Comparison of ENCODE assay signal across 14 cellular contexts in genomic region chr3:177842743-177843734, GRCh38.
"Had no signal": no experiment of that assay in that cellular context is flagged by ENCODE, and none has a peak within 500 bp of the region (broad histone marks: within the 10 kb centered on the region; RNA-seq: fewer than 3 reads in every experiment).

No MANE protein-coding gene starts in this region.

- H3K27ac Mint-ChIP-seq: activated naive CD4-positive, alpha-beta T cell treated with anti-CD3 and anti-CD28 coated beads, Interleukin-2, amount 50 U/mL, for 24 hours; activated T-helper 2 cell treated with anti-CD3 and anti-CD28 coated beads, Interferon-gamma antibody, Interleukin-2, Interleukin-4, amounts not matched to agents 10 μg/mL and 5 μg/mL and 100 μg/mL, durations not matched to agents 14 hours and 24 hours and 36 hours; brain; dendritic cell treated with granulocyte-macrophage colony-stimulating factor and Interleukin-4, amounts not matched to agents 40 ng/mL and 50 ng/mL, for 4 days; immature natural killer cell; naive B cell had no signal

- DNase-seq: amygdala; erythroblast; immature natural killer cell; left colon; naive B cell; pancreas; stimulated activated CD4-positive, alpha-beta T cell treated with anti-CD3 and anti-CD28 coated beads, Interleukin-15, amount 100 ng/mL, for 24 hours; stimulated activated CD4-positive, alpha-beta T cell treated with anti-CD3 and anti-CD28 coated beads, Interleukin-4, amount 100 ng/mL, for 24 hours; stomach had no signal

- H3K36me3 Mint-ChIP-seq: activated naive CD4-positive, alpha-beta T cell treated with anti-CD3 and anti-CD28 coated beads, Interleukin-2, amount 50 U/mL, for 24 hours; brain; immature natural killer cell; naive B cell had no signal

- H3K9me3 Mint-ChIP-seq: activated naive CD4-positive, alpha-beta T cell treated with anti-CD3 and anti-CD28 coated beads, Interleukin-2, amount 50 U/mL, for 24 hours; activated T-helper 2 cell treated with anti-CD3 and anti-CD28 coated beads, Interferon-gamma antibody, Interleukin-2, Interleukin-4, amounts not matched to agents 10 μg/mL and 5 μg/mL and 100 μg/mL, durations not matched to agents 14 hours and 24 hours and 36 hours; central memory CD8-positive, alpha-beta T cell; dendritic cell treated with granulocyte-macrophage colony-stimulating factor and Interleukin-4, amounts not matched to agents 40 ng/mL and 50 ng/mL, for 4 days; immature natural killer cell; naive B cell had no signal

- H3K27me3 Mint-ChIP-seq: activated naive CD4-positive, alpha-beta T cell treated with anti-CD3 and anti-CD28 coated beads, Interleukin-2, amount 50 U/mL, for 24 hours; brain; central memory CD8-positive, alpha-beta T cell had no signal

- H3K4me1 Mint-ChIP-seq: activated naive CD4-positive, alpha-beta T cell treated with anti-CD3 and anti-CD28 coated beads, Interleukin-2, amount 50 U/mL, for 24 hours; central memory CD8-positive, alpha-beta T cell; immature natural killer cell had no signal

- ATAC-seq: left colon, pancreas had no signal

- H3K4me3 Mint-ChIP-seq: activated naive CD4-positive, alpha-beta T cell treated with anti-CD3 and anti-CD28 coated beads, Interleukin-2, amount 50 U/mL, for 24 hours; brain; central memory CD8-positive, alpha-beta T cell; dendritic cell treated with granulocyte-macrophage colony-stimulating factor and Interleukin-4, amounts not matched to agents 40 ng/mL and 50 ng/mL, for 4 days; immature natural killer cell; naive B cell had no signal
